8 cellular contexts compared by ENCODE assay signal in genomic region chr1:204080163-204080903, GRCh38. TPM values are rescaled to one million over a fixed set of nuclear protein-coding genes. Genes with fewer than 3 reads are reported as not detected.
DNase-seq lines count a peak whose midpoint lies in the region; ATAC-seq lines count a peak whose summit lies in the region.

No MANE protein-coding gene starts in this region.

- peak; percentile 86 for DNase-seq in H4 (ENCODE audit: low spot score)
- DNase-seq in NCI-H510A treated with DMSO at 0.1 percent for 48 hours (lab: John Stamatoyannopoulos, UW): peak; percentile 83
- peak; percentile 80 for DNase-seq in mesenchymal stem cell
- DNase-seq in activated naive CD4-positive, alpha-beta T cell treated with anti-CD3 and anti-CD28 coated beads, Interleukin-2, amount 50 U/mL, for 72 hours (ENCODE audit: low spot score in 2 of 2): no peak
- no peak for DNase-seq in AML-193 (lab: John Stamatoyannopoulos, UW)

- H3K36me3 ChIP-seq in ectodermal cell (ENCODE audit: control insufficient read depth, insufficient read depth, low read length): no peaks in the 10 kb centered on the region
- no peaks in the 10 kb centered on the region for H3K36me3 ChIP-seq in mesenchymal stem cell (ENCODE audit: control insufficient read depth in 1 of 2, insufficient read depth in 2 of 2, low read depth in 1 of 2, low read length in 2 of 2)

- H3K4ac ChIP-seq in mesenchymal stem cell (ENCODE audit: low read depth in 1 of 2, low read length in 2 of 2): peak overlapping the region in 1 of 2 experiments; percentile 26

- H2BK12ac ChIP-seq in mesenchymal stem cell (ENCODE audit: low read length in 2 of 2): peak overlapping the region in 1 of 2 experiments; percentile 87

- H3K27ac ChIP-seq in ectodermal cell (ENCODE audit: insufficient read depth, low read depth, low read length, poor library complexity, severe bottlenecking): peak overlapping the region; percentile 64
- no peak overlapping the region for H3K27ac ChIP-seq in mesenchymal stem cell (ENCODE audit: low read length, poor library complexity, severe bottlenecking)

- no peak overlapping the region for H2BK15ac ChIP-seq in mesenchymal stem cell (ENCODE audit: low read depth, poor library complexity, severe bottlenecking)

- no peaks in the 10 kb centered on the region for H3K27me3 ChIP-seq in ectodermal cell (ENCODE audit: control insufficient read depth, insufficient read depth, low read length, poor library complexity, severe bottlenecking)
- peaks cover 0 to 12% of the 10 kb centered on the region in 2 experiments for H3K27me3 ChIP-seq in mesenchymal stem cell (ENCODE audit: control insufficient read depth in 1 of 2, insufficient read depth in 1 of 2, low read length in 2 of 2)

- H2BK120ac ChIP-seq in mesenchymal stem cell (ENCODE audit: low read depth, low read length): no peak overlapping the region

- H3K14ac ChIP-seq in mesenchymal stem cell (ENCODE audit: low read length in 2 of 2): no peak overlapping the region

- H3K4me1 ChIP-seq in ectodermal cell (ENCODE audit: control insufficient read depth, insufficient read depth, low read length) (peaks cover 71% of the 10 kb centered on the region), mesenchymal stem cell (ENCODE audit: control insufficient read depth, insufficient read depth, low read depth, low read length) (peaks cover 32% of the 10 kb centered on the region)

- H2BK5ac ChIP-seq in mesenchymal stem cell (ENCODE audit: low read depth, low read length, poor library complexity, severe bottlenecking): no peak overlapping the region

- peak overlapping the region; percentile 47 for H3K4me2 ChIP-seq in mesenchymal stem cell (ENCODE audit: low read length, poor library complexity, severe bottlenecking)

- no peaks in the 10 kb centered on the region for H3K9me3 Mint-ChIP-seq in activated naive CD4-positive, alpha-beta T cell treated with anti-CD3 and anti-CD28 coated beads, Interleukin-2, amount 50 U/mL, for 72 hours

- no peak overlapping the region for H2AK5ac ChIP-seq in mesenchymal stem cell (ENCODE audit: low read length, severe bottlenecking)

- H3K23ac ChIP-seq in mesenchymal stem cell (ENCODE audit: low read length in 2 of 2): no peak overlapping the region

- H3K36me3 Mint-ChIP-seq in activated naive CD4-positive, alpha-beta T cell treated with anti-CD3 and anti-CD28 coated beads, Interleukin-2, amount 50 U/mL, for 72 hours: no peaks in the 10 kb centered on the region

- H3K9me3 ChIP-seq in ectodermal cell (ENCODE audit: control insufficient read depth, low read length) (no peaks in the 10 kb centered on the region), mesenchymal stem cell (ENCODE audit: control insufficient read depth, low read length) (no peaks in the 10 kb centered on the region)

- H3K9ac ChIP-seq in mesenchymal stem cell (ENCODE audit: low read length): no peak overlapping the region

- peak overlapping the region; percentile 30 for H4K91ac ChIP-seq in mesenchymal stem cell (ENCODE audit: low read length)

- H3K18ac ChIP-seq in mesenchymal stem cell (ENCODE audit: low read depth in 1 of 2, low read length in 2 of 2): peak overlapping the region; percentile 65 to 85

- 5 to 8% methylated on average over 8 of the region's 8 CpGs for WGBS in ectodermal cell, 2 experiments
- 57% methylated on average over 1 of the region's 8 CpGs for WGBS in mesenchymal stem cell

- no peak for ATAC-seq in activated naive CD4-positive, alpha-beta T cell treated with anti-CD3 and anti-CD28 coated beads, Interleukin-2, amount 50 U/mL, for 72 hours
- ATAC-seq in GM21515 (IDR thresholded peaks at IDR 0.05; ENCODE audit: unreplicated experiment) (no peak), GM18519 (IDR thresholded peaks at IDR 0.05; ENCODE audit: low FRiP score, unreplicated experiment) (no peak)

- H3K4me3 ChIP-seq in ectodermal cell (ENCODE audit: insufficient read depth, low read depth, low read length): no peak overlapping the region
- H3K4me3 ChIP-seq in mesenchymal stem cell (ENCODE audit: insufficient read depth in 1 of 2, low read depth in 1 of 2, low read length in 2 of 2): no peak overlapping the region

- peak overlapping the region; percentile 3 for H4K8ac ChIP-seq in mesenchymal stem cell (ENCODE audit: low read length)

- no peak overlapping the region for H2AFZ ChIP-seq in mesenchymal stem cell (ENCODE audit: low read depth, low read length)

- peaks cover 2% of the 10 kb centered on the region for H3K79me1 ChIP-seq in mesenchymal stem cell (replicated peaks; ENCODE audit: low read length, poor library complexity, severe bottlenecking)

- no peak overlapping the region for H3K27ac Mint-ChIP-seq in activated naive CD4-positive, alpha-beta T cell treated with anti-CD3 and anti-CD28 coated beads, Interleukin-2, amount 50 U/mL, for 72 hours

RNA-seq across cellular contexts. Expression of gene SOX13, which starts 7.4 kb away (rescaled TPM):
- total RNA-seq in H4 (2014; rRNA removed; shearing (Covaris generic)): 1.4 TPM in 2 replicates
- 67.1 TPM for polyA plus RNA-seq in ectodermal cell (2013, experiment 1 of 4)
- 66.2 TPM for polyA plus RNA-seq in ectodermal cell (2013, experiment 2 of 4)
- polyA plus RNA-seq in ectodermal cell (2013, experiment 3 of 4): 62.6 TPM
- polyA plus RNA-seq in ectodermal cell (2013, experiment 4 of 4): 68.2 TPM
- 5.9 TPM for polyA plus RNA-seq in mesenchymal stem cell (2013, experiment 1 of 2)
- polyA plus RNA-seq in mesenchymal stem cell (2013, experiment 2 of 2): 5.8 TPM
- under 1 TPM in 1 of 2 donors, not detected in 1; 0.73 TPM for total RNA-seq in activated naive CD4-positive, alpha-beta T cell treated with anti-CD3 and anti-CD28 coated beads, Interleukin-2, amount 50 U/mL, for 72 hours

Comparison
In these comparisons a context has a peak if more than half of its experiments do, and no peak if none do; other contexts are left out.
1. DNase-seq: peak in H4 (single experiment), NCI-H510A treated with DMSO at 0.1 percent for 48 hours (single experiment) and mesenchymal stem cell (single experiment); none in activated naive CD4-positive, alpha-beta T cell treated with anti-CD3 and anti-CD28 coated beads, Interleukin-2, amount 50 U/mL, for 72 hours (0 of 2) and AML-193 (0 of 2).